In genomic region chr6:25014806-25015560, GRCh38 we compare ENCODE assay signal across 8 cellular contexts.
DNase-seq lines count a peak whose midpoint lies in the region; ATAC-seq, FAIRE-seq and TF ChIP-seq lines count a peak whose summit lies in the region.

No MANE protein-coding gene starts in this region.

- DNase-seq in Ammon's horn (ENCODE audit: low spot score) (peak; percentile 61), Karpas-422 (peak; percentile 88), HepG2 (ENCODE audit: low spot score) (no peak), HTR-8/SVneo (ENCODE audit: insufficient read length, low spot score) (no peak), GM03348 (ENCODE audit: low spot score) (no peak), AML-193 (lab: John Stamatoyannopoulos, UW) (no peak), small intestine (no peak)
- DNase-seq in activated naive CD8-positive, alpha-beta T cell treated with anti-CD3 and anti-CD28 coated beads, Interleukin-2, amount 50 U/mL, for 24 hours, result no peak

- H3K9me2 ChIP-seq in Karpas-422 (replicated peaks; ENCODE audit: insufficient read depth, low read length), result no peaks in the 10 kb centered on the region

- FAIRE-seq in HepG2 (lab: Jason Lieb, UNC), result no peak
- no peak for FAIRE-seq in HTR-8/SVneo (lab: Jason Lieb, UNC)
- no peak for FAIRE-seq in small intestine (lab: Jason Lieb, UNC)

- peaks cover 75% of the 10 kb centered on the region for H3K4me1 ChIP-seq in Karpas-422 (ENCODE audit: low read length)
- H3K4me1 ChIP-seq in HepG2 (ENCODE audit: insufficient read depth, low read length), result no peaks in the 10 kb centered on the region
- no peaks in the 10 kb centered on the region for H3K4me1 ChIP-seq in small intestine (ENCODE audit: control insufficient read depth in 2 of 2, insufficient read depth in 1 of 2, low read depth in 1 of 2, low read length in 1 of 2)

- peak overlapping the region; percentile 85 for H3K27ac Mint-ChIP-seq in activated naive CD8-positive, alpha-beta T cell treated with anti-CD3 and anti-CD28 coated beads, Interleukin-2, amount 50 U/mL, for 24 hours

- H3K4me2 ChIP-seq in Karpas-422 (ENCODE audit: low read depth, low read length, poor library complexity, severe bottlenecking) (peak overlapping the region; percentile 66), HepG2 (ENCODE audit: low read depth, low read length) (no peak overlapping the region)

- peak; percentile 64 for ATAC-seq in activated naive CD8-positive, alpha-beta T cell treated with anti-CD3 and anti-CD28 coated beads, Interleukin-2, amount 50 U/mL, for 24 hours
- no peak for ATAC-seq in HepG2

- H3K4me3 Mint-ChIP-seq in activated naive CD8-positive, alpha-beta T cell treated with anti-CD3 and anti-CD28 coated beads, Interleukin-2, amount 50 U/mL, for 24 hours, result peak overlapping the region; percentile 5

- intact Hi-C loops in HepG2 (cut with micrococcal nuclease; ENCODE audit: unreplicated experiment), result no loop called here

- TF ChIP-seq CTCF in HepG2 (CRISPR knock-in tag; IDR thresholded peaks at IDR 0.05), result no peak

- TF ChIP-seq EP300 in HepG2 (IDR thresholded peaks at IDR 0.05; ENCODE audit: low read depth in 2 of 2, low read length in 2 of 2) (no peak), HepG2 (CRISPR knock-in tag; IDR thresholded peaks at IDR 0.05; ENCODE audit: borderline replicate concordance) (no peak)

- no peak overlapping the region; the same call in 1 of the 2 replicates for H2AFZ ChIP-seq in Karpas-422 (ENCODE audit: low read length)
- H2AFZ ChIP-seq in HepG2 (ENCODE audit: low read length), result no peak overlapping the region

- H3K36me3 Mint-ChIP-seq in activated naive CD8-positive, alpha-beta T cell treated with anti-CD3 and anti-CD28 coated beads, Interleukin-2, amount 50 U/mL, for 24 hours (ENCODE audit: low read depth), result no peaks in the 10 kb centered on the region

- no TSS peak for BruUV-seq in HepG2 (replicated peaks; lab: Mats Ljungman, UMichigan)

- H4K20me1 ChIP-seq in Karpas-422 (ENCODE audit: insufficient read depth, low read depth, low read length), result no peaks in the 10 kb centered on the region
- H4K20me1 ChIP-seq in HepG2 (ENCODE audit: insufficient read depth, low read length), result no peaks in the 10 kb centered on the region

- H3K9me3 Mint-ChIP-seq in activated naive CD8-positive, alpha-beta T cell treated with anti-CD3 and anti-CD28 coated beads, Interleukin-2, amount 50 U/mL, for 24 hours, result no peaks in the 10 kb centered on the region

- in situ Hi-C loops in HepG2 (cut with HindIII; ENCODE audit: extremely low pct_ligation_motif_present, low pct_unique_long_range_greater_than_20kb), result no loop called here

- peaks cover 42% of the 10 kb centered on the region for H3K79me2 ChIP-seq in Karpas-422 (ENCODE audit: low read length)
- H3K79me2 ChIP-seq in HepG2 (ENCODE audit: insufficient read depth, low read length), result no peaks in the 10 kb centered on the region

- WGBS in HepG2 (ENCODE audit: low lambda C conversion rate), result 17% methylated on average over 11 of the region's 11 CpGs
- 50 to 64% (median 57%) methylated on average over 11 of the region's 11 CpGs for WGBS in small intestine, 3 donors

- H3K27me3 ChIP-seq in Karpas-422 (ENCODE audit: low read length) (no peaks in the 10 kb centered on the region), HepG2 (ENCODE audit: control insufficient read depth in 1 of 2, insufficient read depth in 2 of 2, low read length in 2 of 2) (peaks cover 0 to 3% of the 10 kb centered on the region in 2 experiments; a peak in 2 of 5 replicates), small intestine (ENCODE audit: control insufficient read depth in 2 of 2, insufficient read depth in 2 of 2, low read length in 2 of 2) (no peaks in the 10 kb centered on the region)

- peak overlapping the region; percentile 93 for H3K27ac ChIP-seq in Karpas-422 (ENCODE audit: low read length)
- H3K27ac ChIP-seq in HepG2 (ENCODE audit: extremely low read length, insufficient read depth, low read length), result no peak overlapping the region
- no peak overlapping the region for H3K27ac ChIP-seq in small intestine (ENCODE audit: low read depth in 1 of 2, low read length in 1 of 2)

- TF ChIP-seq POLR2A in HepG2 (IDR thresholded peaks at IDR 0.05; ENCODE audit: insufficient read depth in 1 of 2, low read depth in 2 of 2, low read length in 2 of 2), result no peak

- H3K9me3 ChIP-seq in Karpas-422 (ENCODE audit: low read length) (no peaks in the 10 kb centered on the region), HepG2 (ENCODE audit: low read length) (no peaks in the 10 kb centered on the region), small intestine (ENCODE audit: control insufficient read depth, low read depth) (no peaks in the 10 kb centered on the region)

- H3K36me3 ChIP-seq in Karpas-422 (ENCODE audit: insufficient read depth, low read length) (no peaks in the 10 kb centered on the region), HepG2 (replicated peaks in 1 of 2; ENCODE audit: control insufficient read depth in 1 of 2, insufficient read depth in 2 of 2, low read length in 2 of 2) (no peaks in the 10 kb centered on the region), small intestine (ENCODE audit: control insufficient read depth in 2 of 2, insufficient read depth in 2 of 2, low read length in 2 of 2) (no peaks in the 10 kb centered on the region)

- H3K4me3 ChIP-seq in Karpas-422 (ENCODE audit: low read length), result peak overlapping the region; percentile 37
- no peak overlapping the region for H3K4me3 ChIP-seq in HepG2 (replicated peaks in 1 of 3; ENCODE audit: insufficient read depth in 1 of 3, low read depth in 2 of 3, low read length in 3 of 3)
- H3K4me3 ChIP-seq in small intestine (ENCODE audit: low read depth in 1 of 2, low read length in 2 of 2), result no peak overlapping the region

- peaks cover 71% of the 10 kb centered on the region for H3K4me1 Mint-ChIP-seq in activated naive CD8-positive, alpha-beta T cell treated with anti-CD3 and anti-CD28 coated beads, Interleukin-2, amount 50 U/mL, for 24 hours

- POLR2A ChIA-PET in HepG2 (lab: Yijun Ruan, JAX), result no interaction called here

- H3K27me3 Mint-ChIP-seq in activated naive CD8-positive, alpha-beta T cell treated with anti-CD3 and anti-CD28 coated beads, Interleukin-2, amount 50 U/mL, for 24 hours, result no peaks in the 10 kb centered on the region

- CTCF ChIA-PET in HepG2 (lab: Yijun Ruan, JAX; ENCODE audit: low intra/inter-chr PET ratio, low total read pairs), result no interaction called here

- TF ChIP-seq RAD21 in HepG2 (CRISPR knock-in tag; IDR thresholded peaks at IDR 0.05), result no peak

- H3K9ac ChIP-seq in Karpas-422 (ENCODE audit: low read length), result peak overlapping the region; percentile 54
- H3K9ac ChIP-seq in HepG2 (ENCODE audit: insufficient read depth, low read depth, low read length), result no peak overlapping the region

TF ChIP-seq in HepG2, 621 proteins besides CTCF, POLR2A, EP300 and RAD21:
- TF ChIP-seq ZBTB21 (CRISPR knock-in tag; IDR thresholded peaks at IDR 0.05) (no peak), ZNF563 (CRISPR knock-in tag; IDR thresholded peaks at IDR 0.05) (no peak), ZBTB38 (CRISPR knock-in tag; IDR thresholded peaks at IDR 0.05) (no peak), RFX3 (CRISPR knock-in tag; IDR thresholded peaks at IDR 0.05) (peak; percentile 47; the same call in 1 of the 2 replicates), RFX1 (IDR thresholded peaks at IDR 0.05) (peak; percentile 71), PHF8 (CRISPR knock-in tag; IDR thresholded peaks at IDR 0.05) (no peak)
- TF ChIP-seq, protein P1, sequence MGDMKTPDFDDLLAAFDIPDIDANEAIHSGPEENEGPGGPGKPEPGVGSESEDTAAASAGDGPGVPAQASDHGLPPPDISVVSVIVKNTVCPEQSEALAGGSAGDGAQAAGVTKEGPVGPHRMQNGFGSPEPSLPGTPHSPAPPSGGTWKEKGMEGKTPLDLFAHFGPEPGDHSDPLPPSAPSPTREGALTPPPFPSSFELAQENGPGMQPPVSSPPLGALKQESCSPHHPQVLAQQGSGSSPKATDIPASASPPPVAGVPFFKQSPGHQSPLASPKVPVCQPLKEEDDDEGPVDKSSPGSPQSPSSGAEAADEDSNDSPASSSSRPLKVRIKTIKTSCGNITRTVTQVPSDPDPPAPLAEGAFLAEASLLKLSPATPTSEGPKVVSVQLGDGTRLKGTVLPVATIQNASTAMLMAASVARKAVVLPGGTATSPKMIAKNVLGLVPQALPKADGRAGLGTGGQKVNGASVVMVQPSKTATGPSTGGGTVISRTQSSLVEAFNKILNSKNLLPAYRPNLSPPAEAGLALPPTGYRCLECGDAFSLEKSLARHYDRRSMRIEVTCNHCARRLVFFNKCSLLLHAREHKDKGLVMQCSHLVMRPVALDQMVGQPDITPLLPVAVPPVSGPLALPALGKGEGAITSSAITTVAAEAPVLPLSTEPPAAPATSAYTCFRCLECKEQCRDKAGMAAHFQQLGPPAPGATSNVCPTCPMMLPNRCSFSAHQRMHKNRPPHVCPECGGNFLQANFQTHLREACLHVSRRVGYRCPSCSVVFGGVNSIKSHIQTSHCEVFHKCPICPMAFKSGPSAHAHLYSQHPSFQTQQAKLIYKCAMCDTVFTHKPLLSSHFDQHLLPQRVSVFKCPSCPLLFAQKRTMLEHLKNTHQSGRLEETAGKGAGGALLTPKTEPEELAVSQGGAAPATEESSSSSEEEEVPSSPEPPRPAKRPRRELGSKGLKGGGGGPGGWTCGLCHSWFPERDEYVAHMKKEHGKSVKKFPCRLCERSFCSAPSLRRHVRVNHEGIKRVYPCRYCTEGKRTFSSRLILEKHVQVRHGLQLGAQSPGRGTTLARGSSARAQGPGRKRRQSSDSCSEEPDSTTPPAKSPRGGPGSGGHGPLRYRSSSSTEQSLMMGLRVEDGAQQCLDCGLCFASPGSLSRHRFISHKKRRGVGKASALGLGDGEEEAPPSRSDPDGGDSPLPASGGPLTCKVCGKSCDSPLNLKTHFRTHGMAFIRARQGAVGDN (CRISPR knock-in tag; IDR thresholded peaks at IDR 0.05), result no peak

Comparison
In these comparisons a context has a peak if more than half of its experiments do, and no peak if none do; other contexts are left out.
1. DNase-seq: peak in Ammon's horn (single experiment) and Karpas-422 (single experiment); none in activated naive CD8-positive, alpha-beta T cell treated with anti-CD3 and anti-CD28 coated beads, Interleukin-2, amount 50 U/mL, for 24 hours (single experiment), HepG2 (single experiment), HTR-8/SVneo (single experiment), GM03348 (single experiment), AML-193 (0 of 2) and small intestine (single experiment).